In the genomic region with DNA sequence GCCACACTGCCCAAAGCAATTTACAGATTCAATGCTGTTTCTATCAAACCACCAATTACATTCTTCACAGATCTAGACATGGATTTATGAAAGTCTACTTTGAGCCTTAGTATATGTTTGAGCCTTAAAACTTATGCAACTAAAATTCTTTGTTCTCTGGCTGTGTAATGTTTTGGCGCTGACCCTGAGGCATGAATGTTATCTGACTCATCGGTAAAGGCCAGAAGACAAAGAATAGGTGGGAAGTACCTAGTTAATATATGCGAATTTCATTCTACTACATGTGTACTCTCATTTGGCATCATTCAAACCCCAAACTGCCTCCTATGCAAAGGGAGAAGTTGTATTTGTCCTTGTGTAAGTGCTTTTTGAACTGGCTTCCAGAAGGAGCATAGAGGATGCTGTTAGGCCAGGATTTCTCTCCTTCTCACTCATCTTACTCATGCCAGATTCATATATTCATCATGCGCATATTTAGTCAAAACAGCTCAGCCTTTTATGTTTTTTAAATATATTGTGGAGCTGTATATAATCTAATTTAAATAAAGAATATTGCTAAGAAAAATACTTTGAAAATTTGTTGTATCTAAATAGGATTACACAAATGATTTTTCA, we compare ENCODE assay signal across 11 cellular contexts.
DNase-seq lines count a peak whose midpoint lies in the region; ATAC-seq, FAIRE-seq and TF ChIP-seq lines count a peak whose summit lies in the region.
"Had no signal": no experiment of that assay in that cellular context is flagged by ENCODE, and none has a peak within 500 bp of the region (broad histone marks: within the 10 kb centered on the region; RNA-seq: fewer than 3 reads in every experiment).

No MANE protein-coding gene starts in this region.

- TF ChIP-seq POLR2A in right lobe of liver (IDR thresholded peaks at IDR 0.05): no peak

- H3K27ac ChIP-seq in right lobe of liver: no peak overlapping the region

- peaks cover 24% of the 10 kb centered on the region for H3K9me3 Mint-ChIP-seq in activated CD4-positive, alpha-beta memory T cell treated with anti-CD3 and anti-CD28 coated beads for 36 hours
- peaks cover 33% of the 10 kb centered on the region for H3K9me3 Mint-ChIP-seq in activated CD4-positive, alpha-beta memory T cell treated with anti-CD3 and anti-CD28 coated beads, Interleukin-2, amount 10 ng/mL, durations not matched to agents 7 days and 5 days
- H3K9me3 Mint-ChIP-seq in stimulated activated effector memory CD8-positive, alpha-beta T cell treated with anti-CD3 and anti-CD28 coated beads, Interleukin-12 subunit alpha, Interleukin-12 subunit beta, amount 100 ng/mL, for 72 hours: peaks cover 9% of the 10 kb centered on the region

- 72% methylated on average over 4 of the region's 4 CpGs for WGBS in right lobe of liver (ENCODE audit: insufficient coverage, low coverage, low lambda C conversion rate, missing lambda C conversion rate)

- intact Hi-C loops in activated CD4-positive, alpha-beta memory T cell treated with anti-CD3 and anti-CD28 coated beads for 36 hours (cut with micrococcal nuclease): loop anchor here (2.0 kb wide), 1 partner anchor 65 kb away; no protein-coding TSS in a partner anchor
- intact Hi-C loops in right lobe of liver (cut with DNase I): no loop called here

- H3K9me3 ChIP-seq in right lobe of liver: no peaks in the 10 kb centered on the region

- H3K36me3 Mint-ChIP-seq in activated CD4-positive, alpha-beta memory T cell treated with anti-CD3 and anti-CD28 coated beads for 36 hours: peaks cover 13% of the 10 kb centered on the region
- peaks cover 36% of the 10 kb centered on the region for H3K36me3 Mint-ChIP-seq in activated CD4-positive, alpha-beta memory T cell treated with anti-CD3 and anti-CD28 coated beads, Interleukin-2, amount 10 ng/mL, durations not matched to agents 7 days and 5 days (ENCODE audit: low read depth)
- no peaks in the 10 kb centered on the region for H3K36me3 Mint-ChIP-seq in stimulated activated effector memory CD8-positive, alpha-beta T cell treated with anti-CD3 and anti-CD28 coated beads, Interleukin-12 subunit alpha, Interleukin-12 subunit beta, amount 100 ng/mL, for 72 hours

- peaks cover 1% of the 10 kb centered on the region for H3K27me3 Mint-ChIP-seq in activated CD4-positive, alpha-beta memory T cell treated with anti-CD3 and anti-CD28 coated beads for 36 hours
- no peaks in the 10 kb centered on the region for H3K27me3 Mint-ChIP-seq in activated CD4-positive, alpha-beta memory T cell treated with anti-CD3 and anti-CD28 coated beads, Interleukin-2, amount 10 ng/mL, durations not matched to agents 7 days and 5 days
- H3K27me3 Mint-ChIP-seq: B cell, naive B cell had no signal

- H3K27ac Mint-ChIP-seq in activated CD4-positive, alpha-beta memory T cell treated with anti-CD3 and anti-CD28 coated beads for 36 hours: no peak overlapping the region
- no peak overlapping the region for H3K27ac Mint-ChIP-seq in activated CD4-positive, alpha-beta memory T cell treated with anti-CD3 and anti-CD28 coated beads, Interleukin-2, amount 10 ng/mL, durations not matched to agents 7 days and 5 days
- no peak overlapping the region for H3K27ac Mint-ChIP-seq in stimulated activated effector memory CD8-positive, alpha-beta T cell treated with anti-CD3 and anti-CD28 coated beads, Interleukin-12 subunit alpha, Interleukin-12 subunit beta, amount 100 ng/mL, for 72 hours
- H3K27ac Mint-ChIP-seq: B cell had no signal

- CTCF ChIA-PET in activated CD4-positive, alpha-beta memory T cell treated with anti-CD3 and anti-CD28 coated beads for 36 hours (lab: Charles Lee): interaction anchor here (0.7 to 1.2 kb wide), 2 partner anchors 171 to 202 kb away, joined by 3 read pairs; no protein-coding TSS in a partner anchor
- CTCF ChIA-PET in activated CD4-positive, alpha-beta memory T cell treated with anti-CD3 and anti-CD28 coated beads, Interleukin-2, amount 10 ng/mL, durations not matched to agents 7 days and 5 days (lab: Charles Lee): no interaction called here

- H3K4me1 Mint-ChIP-seq in activated CD4-positive, alpha-beta memory T cell treated with anti-CD3 and anti-CD28 coated beads for 36 hours (ENCODE audit: low read depth): peaks cover 27% of the 10 kb centered on the region
- peaks cover 18% of the 10 kb centered on the region for H3K4me1 Mint-ChIP-seq in activated CD4-positive, alpha-beta memory T cell treated with anti-CD3 and anti-CD28 coated beads, Interleukin-2, amount 10 ng/mL, durations not matched to agents 7 days and 5 days
- H3K4me1 Mint-ChIP-seq in stimulated activated effector memory CD8-positive, alpha-beta T cell treated with anti-CD3 and anti-CD28 coated beads, Interleukin-12 subunit alpha, Interleukin-12 subunit beta, amount 100 ng/mL, for 72 hours: peaks cover 15% of the 10 kb centered on the region

- H3K36me3 ChIP-seq in bronchial epithelial cell (ENCODE audit: control insufficient read depth, insufficient read depth, low read length): no peaks in the 10 kb centered on the region
- H3K36me3 ChIP-seq in right lobe of liver: no peaks in the 10 kb centered on the region

- H3K4me3 ChIP-seq in bronchial epithelial cell (ENCODE audit: low read depth, low read length) (no peak overlapping the region), right lobe of liver (no peak overlapping the region)

- no peak overlapping the region for H3K4me3 Mint-ChIP-seq in activated CD4-positive, alpha-beta memory T cell treated with anti-CD3 and anti-CD28 coated beads for 36 hours
- H3K4me3 Mint-ChIP-seq in activated CD4-positive, alpha-beta memory T cell treated with anti-CD3 and anti-CD28 coated beads, Interleukin-2, amount 10 ng/mL, durations not matched to agents 7 days and 5 days: no peak overlapping the region
- no peak overlapping the region for H3K4me3 Mint-ChIP-seq in stimulated activated effector memory CD8-positive, alpha-beta T cell treated with anti-CD3 and anti-CD28 coated beads, Interleukin-12 subunit alpha, Interleukin-12 subunit beta, amount 100 ng/mL, for 72 hours
- H3K4me3 Mint-ChIP-seq: B cell, naive B cell had no signal

- POLR2A ChIA-PET in activated CD4-positive, alpha-beta memory T cell treated with anti-CD3 and anti-CD28 coated beads for 36 hours (lab: Charles Lee): no interaction called here
- POLR2A ChIA-PET in activated CD4-positive, alpha-beta memory T cell treated with anti-CD3 and anti-CD28 coated beads, Interleukin-2, amount 10 ng/mL, durations not matched to agents 7 days and 5 days (lab: Charles Lee): no interaction called here

- FAIRE-seq in bronchial epithelial cell (lab: Jason Lieb, UNC): no peak

- peak; percentile 37 for DNase-seq in activated CD4-positive, alpha-beta memory T cell treated with anti-CD3 and anti-CD28 coated beads for 36 hours
- no peak for DNase-seq in activated CD4-positive, alpha-beta memory T cell treated with anti-CD3 and anti-CD28 coated beads, Interleukin-2, amount 10 ng/mL, durations not matched to agents 7 days and 5 days
- peak; percentile 96 for DNase-seq in bronchial epithelial cell (ENCODE audit: low read depth)
- DNase-seq in stimulated activated effector memory CD8-positive, alpha-beta T cell treated with anti-CD3 and anti-CD28 coated beads, Interleukin-12 subunit alpha, Interleukin-12 subunit beta, amount 100 ng/mL, for 72 hours (ENCODE audit: low spot score in 2 of 2): no peak
- DNase-seq in NCI-H1092 (lab: John Stamatoyannopoulos, UW): no peak
- DNase-seq in right lobe of liver: no peak
- DNase-seq: activated naive CD4-positive, alpha-beta T cell; naive B cell had no signal

- H3K4me1 ChIP-seq in right lobe of liver: no peaks in the 10 kb centered on the region

- H3K27me3 ChIP-seq in bronchial epithelial cell (ENCODE audit: control insufficient read depth, insufficient read depth, low read length) (no peaks in the 10 kb centered on the region), right lobe of liver (no peaks in the 10 kb centered on the region)

- ATAC-seq in HG03439 (IDR thresholded peaks at IDR 0.05; ENCODE audit: unreplicated experiment) (peak; percentile 55), HG02981 (IDR thresholded peaks at IDR 0.05; ENCODE audit: unreplicated experiment) (no peak), right lobe of liver (no peak)
- peak; percentile 86 for ATAC-seq in stimulated activated effector memory CD8-positive, alpha-beta T cell treated with anti-CD3 and anti-CD28 coated beads, Interleukin-12 subunit alpha, Interleukin-12 subunit beta, amount 100 ng/mL, for 72 hours

- no peak for TF ChIP-seq CTCF in bronchial epithelial cell (IDR thresholded peaks at IDR 0.05; ENCODE audit: insufficient read depth, low read length, severe bottlenecking)
- no peak for TF ChIP-seq CTCF in right lobe of liver (IDR thresholded peaks at IDR 0.05)

Comparison
In these comparisons a context has a peak if more than half of its experiments do, and no peak if none do; other contexts are left out.
1. DNase-seq: peak in activated CD4-positive, alpha-beta memory T cell treated with anti-CD3 and anti-CD28 coated beads for 36 hours (single experiment) and bronchial epithelial cell (single experiment); none in activated CD4-positive, alpha-beta memory T cell treated with anti-CD3 and anti-CD28 coated beads, Interleukin-2, amount 10 ng/mL, durations not matched to agents 7 days and 5 days (single experiment), stimulated activated effector memory CD8-positive, alpha-beta T cell treated with anti-CD3 and anti-CD28 coated beads, Interleukin-12 subunit alpha, Interleukin-12 subunit beta, amount 100 ng/mL, for 72 hours (0 of 2), NCI-H1092 (single experiment) and right lobe of liver (0 of 3).
2. ATAC-seq: peak in HG03439 (single experiment) and stimulated activated effector memory CD8-positive, alpha-beta T cell treated with anti-CD3 and anti-CD28 coated beads, Interleukin-12 subunit alpha, Interleukin-12 subunit beta, amount 100 ng/mL, for 72 hours (single experiment); none in HG02981 (single experiment) and right lobe of liver (0 of 4).